18 cellular contexts compared by ENCODE assay signal in genomic region chr13:29502391-29503008, GRCh38.
A peak's percentile ranks its signal among the peaks of the same experiment; 100 is the strongest.
DNase-seq lines count a peak whose midpoint lies in the region; ATAC-seq and TF ChIP-seq lines count a peak whose summit lies in the region.
"Had no signal": no experiment of that assay in that cellular context is flagged by ENCODE, and none has a peak within 500 bp of the region (broad histone marks: within the 10 kb centered on the region; RNA-seq: fewer than 3 reads in every experiment).

No MANE protein-coding gene starts in this region.

- H3K9ac ChIP-seq in ES-I3 (ENCODE audit: low read depth, low read length) = peak overlapping the region; percentile 47; the same call in 1 of the 2 replicates
- H3K9ac ChIP-seq in iPS-18a (ENCODE audit: low read length) = no peak overlapping the region

- no peaks in the 10 kb centered on the region for H3K9me3 ChIP-seq in ES-I3 (ENCODE audit: control insufficient read depth, insufficient read depth, low read length)
- H3K9me3 ChIP-seq in iPS-18a (ENCODE audit: control insufficient read depth, low read depth, low read length) = no peaks in the 10 kb centered on the region
- no peaks in the 10 kb centered on the region for H3K9me3 ChIP-seq in osteoblast (ENCODE audit: low read depth, low read length)
- no peaks in the 10 kb centered on the region for H3K9me3 ChIP-seq in effector memory CD4-positive, alpha-beta T cell (ENCODE audit: control insufficient read depth, low read length)
- H3K9me3 ChIP-seq: HAP-1, prostate gland, upper lobe of left lung had no signal

- no peaks in the 10 kb centered on the region for H3K79me2 ChIP-seq in osteoblast (ENCODE audit: insufficient read depth, low read length)

- TF ChIP-seq CTCF in osteoblast (IDR thresholded peaks at IDR 0.05; ENCODE audit: extremely low read depth, low read depth, low read length) = no peak

- H3K27me3 ChIP-seq in iPS-18a (ENCODE audit: control insufficient read depth, insufficient read depth, low read length) = no peaks in the 10 kb centered on the region
- H3K27me3 ChIP-seq in osteoblast (ENCODE audit: insufficient read depth, low read length) = peaks cover 20% of the 10 kb centered on the region
- peaks cover 3% of the 10 kb centered on the region for H3K27me3 ChIP-seq in effector memory CD4-positive, alpha-beta T cell (replicated peaks; ENCODE audit: control insufficient read depth, insufficient read depth, low read length, poor library complexity, severe bottlenecking)

- DNase-seq in RPMI7951 (ENCODE audit: low read depth) (peak; percentile 64), osteoblast (ENCODE audit: insufficient read length, low spot score, missing footprints) (no peak)
- no peak for DNase-seq in activated naive CD4-positive, alpha-beta T cell treated with anti-CD3 and anti-CD28 coated beads, Interleukin-2, amount 50 U/mL, for 16 hours
- DNase-seq in effector memory CD4-positive, alpha-beta T cell = no peak
- no peak for DNase-seq in activated CD4-positive, alpha-beta T cell treated with anti-CD3 and anti-CD28 coated beads, Interleukin-2, amount 50 U/mL, for 1 hour
- DNase-seq: CD8-positive, alpha-beta memory T cell; NCI-H1092; NCI-H1930; NCI-H774; upper lobe of left lung; WERI-Rb-1 had no signal

- H3K4me2 ChIP-seq in osteoblast (ENCODE audit: insufficient read depth, low read length) = peak overlapping the region; percentile 78

- no peaks in the 10 kb centered on the region for H4K20me1 ChIP-seq in osteoblast (ENCODE audit: insufficient read depth, low read length)

- H2AFZ ChIP-seq in osteoblast (ENCODE audit: low read length) = peak overlapping the region; percentile 59

- H3K4me3 ChIP-seq in iPS-18a (ENCODE audit: low read length) (peak overlapping the region; percentile 23), osteoblast (ENCODE audit: insufficient read depth, low read length) (peak overlapping the region; percentile 60)
- no peak overlapping the region for H3K4me3 ChIP-seq in effector memory CD4-positive, alpha-beta T cell (ENCODE audit: insufficient read depth, low read depth, low read length, poor library complexity, severe bottlenecking)
- H3K4me3 ChIP-seq: HAP-1, prostate gland, upper lobe of left lung had no signal

- H3K36me3 ChIP-seq in ES-I3 (ENCODE audit: insufficient read depth, low read length) = no peaks in the 10 kb centered on the region
- no peaks in the 10 kb centered on the region for H3K36me3 ChIP-seq in iPS-18a (ENCODE audit: control insufficient read depth, low read depth, low read length)
- no peaks in the 10 kb centered on the region for H3K36me3 ChIP-seq in osteoblast (ENCODE audit: insufficient read depth, low read length)
- no peaks in the 10 kb centered on the region for H3K36me3 ChIP-seq in effector memory CD4-positive, alpha-beta T cell (ENCODE audit: control insufficient read depth, insufficient read depth, low read length)
- H3K36me3 ChIP-seq: HAP-1, prostate gland, upper lobe of left lung, WERI-Rb-1 had no signal

- H3K4me1 ChIP-seq in ES-I3 (ENCODE audit: insufficient read depth, low read length) (no peaks in the 10 kb centered on the region), iPS-18a (ENCODE audit: control insufficient read depth, low read depth, low read length) (peaks cover 2% of the 10 kb centered on the region), osteoblast (ENCODE audit: insufficient read depth, low read length) (peaks cover 5% of the 10 kb centered on the region)
- no peaks in the 10 kb centered on the region for H3K4me1 ChIP-seq in effector memory CD4-positive, alpha-beta T cell (ENCODE audit: control insufficient read depth, insufficient read depth, low read length, poor library complexity, severe bottlenecking)
- H3K4me1 ChIP-seq: HAP-1, prostate gland had no signal

- no peak for ATAC-seq in GM18502 (IDR thresholded peaks at IDR 0.05; ENCODE audit: poor library complexity, unreplicated experiment)
- ATAC-seq: activated T-helper 17 cell treated with anti-CD3 and anti-CD28 coated beads, Interleukin-2, amount 50 U/mL, for 72 hours; SK-N-SH treated with all-trans-retinoic acid at 6 μM for 48 hours had no signal

- H3K27ac ChIP-seq in iPS-18a (ENCODE audit: low read length) = no peak overlapping the region
- H3K27ac ChIP-seq in osteoblast (ENCODE audit: low read depth, low read length) = no peak overlapping the region
- no peak overlapping the region for H3K27ac ChIP-seq in effector memory CD4-positive, alpha-beta T cell (ENCODE audit: insufficient read depth, low read length, poor library complexity, severe bottlenecking)
- H3K27ac ChIP-seq: prostate gland, upper lobe of left lung, WERI-Rb-1 had no signal
